ENCODE assay signal across 14 cellular contexts in genomic region chr18:3721771-3722661, GRCh38.
DNase-seq lines count a peak whose midpoint lies in the region; TF ChIP-seq lines count a peak whose summit lies in the region.
"Had no signal": no experiment of that assay in that cellular context is flagged by ENCODE, and none has a peak within 500 bp of the region (broad histone marks: within the 10 kb centered on the region; RNA-seq: fewer than 3 reads in every experiment).

No MANE protein-coding gene starts in this region.

- 89 to 100% methylated on average over 1 to 7 of the region's 7 CpGs for WGBS in endodermal cell (ENCODE audit: insufficient coverage in 1 of 2, insufficient read length in 1 of 2), 2 experiments
- 63 to 88% (median 86%) methylated on average over 7 of the region's 7 CpGs for WGBS in ovary, 3 donors

- H3K27ac ChIP-seq in endodermal cell (ENCODE audit: low read depth, low read length) (peak overlapping the region; percentile 1), neural progenitor cell (no peak overlapping the region), ovary (no peak overlapping the region)

- no peaks in the 10 kb centered on the region for H3K27me3 Mint-ChIP-seq in endodermal cell (ENCODE audit: insufficient read depth)
- no peaks in the 10 kb centered on the region for H3K27me3 Mint-ChIP-seq in neural progenitor cell (ENCODE audit: insufficient read depth, low read depth)
- H3K27me3 Mint-ChIP-seq: activated B cell treated with CpG ODN at 0.5 μM for 24 hours had no signal

- H3K79me2 ChIP-seq in neural progenitor cell (ENCODE audit: low read depth), result no peaks in the 10 kb centered on the region

- peaks cover 28% of the 10 kb centered on the region for H3K4me1 Mint-ChIP-seq in endodermal cell
- peaks cover 17% of the 10 kb centered on the region for H3K4me1 Mint-ChIP-seq in neural progenitor cell

- TF ChIP-seq CTCF in endodermal cell (conservative IDR thresholded peaks at IDR 0.05), result no peak
- no peak for TF ChIP-seq CTCF in retinal pigment epithelial cell (conservative IDR thresholded peaks at IDR 0.05; ENCODE audit: low read depth, low read length)
- TF ChIP-seq CTCF in neural progenitor cell (IDR thresholded peaks at IDR 0.05), result no peak
- TF ChIP-seq CTCF in GM10248 (IDR thresholded peaks at IDR 0.05; ENCODE audit: control extremely low read depth, extremely low read depth, low read depth, missing control alignments), result no peak
- no peak for TF ChIP-seq CTCF in ovary (IDR thresholded peaks at IDR 0.05)

- H3K4me1 ChIP-seq in HAP-1 (peaks cover 21% of the 10 kb centered on the region), endodermal cell (ENCODE audit: control insufficient read depth, insufficient read depth, low read length) (peaks cover 4% of the 10 kb centered on the region), neural progenitor cell (peaks cover 17% of the 10 kb centered on the region), ovary (ENCODE audit: insufficient read depth) (peaks cover 2% of the 10 kb centered on the region)

- DNase-seq in HAP-1 (ENCODE audit: low spot score in 2 of 2) (peak; percentile 64 to 91), NOMO-1 (lab: John Stamatoyannopoulos, UW; ENCODE audit: unreplicated experiment in 2 of 2) (peak; percentile 80 to 95), endodermal cell (no peak), retinal pigment epithelial cell (ENCODE audit: low read depth) (peak; percentile 90), neural progenitor cell (ENCODE audit: low spot score) (no peak), GM10248 (ENCODE audit: extremely low spot score) (no peak), NCI-H345 (lab: John Stamatoyannopoulos, UW) (no peak), ovary (no peak)
- DNase-seq: activated B cell treated with CpG ODN at 0.5 μM for 24 hours; activated T-cell treated with anti-CD3 and anti-CD28 coated beads, Interleukin-2, amount 50 U/mL, for 48 hours; DMS153; NCI-H1930; nucleus accumbens; stimulated activated naive CD4-positive, alpha-beta T cell treated with Interleukin-2 at 50 U/mL for 16 hours had no signal

- intact Hi-C loops in ovary (cut with DNase I), result no loop called here

- H2AFZ ChIP-seq in neural progenitor cell (replicated peaks), result no peak overlapping the region

- H3K4me2 ChIP-seq in neural progenitor cell, result no peak overlapping the region

- H3K36me3 ChIP-seq in HAP-1 (replicated peaks), result no peaks in the 10 kb centered on the region
- H3K36me3 ChIP-seq in endodermal cell (ENCODE audit: control insufficient read depth, insufficient read depth, low read length), result no peaks in the 10 kb centered on the region
- H3K36me3 ChIP-seq in neural progenitor cell, result no peaks in the 10 kb centered on the region
- no peaks in the 10 kb centered on the region for H3K36me3 ChIP-seq in ovary

- H3K9me3 Mint-ChIP-seq in endodermal cell, result no peaks in the 10 kb centered on the region
- H3K9me3 Mint-ChIP-seq in neural progenitor cell, result no peaks in the 10 kb centered on the region
- H3K9me3 Mint-ChIP-seq: activated B cell treated with CpG ODN at 0.5 μM for 24 hours had no signal

- POLR2A ChIA-PET in GM10248 (lab: Yijun Ruan, JAX), result interaction anchor here (0.6 kb wide), 1 partner anchor 264 kb away, joined by 3 read pairs; no protein-coding TSS in a partner anchor

- H3K27ac Mint-ChIP-seq in endodermal cell (peak overlapping the region; percentile 59), neural progenitor cell (no peak overlapping the region)
- H3K27ac Mint-ChIP-seq: activated B cell treated with CpG ODN at 0.5 μM for 24 hours had no signal

- H3K4me3 Mint-ChIP-seq in endodermal cell (no peak overlapping the region), neural progenitor cell (no peak overlapping the region)
- H3K4me3 Mint-ChIP-seq: activated B cell treated with CpG ODN at 0.5 μM for 24 hours had no signal

- no peaks in the 10 kb centered on the region for H3F3A ChIP-seq in neural progenitor cell (ENCODE audit: low read depth)

- H3K4me3 ChIP-seq in HAP-1 (no peak overlapping the region), endodermal cell (ENCODE audit: low read length) (no peak overlapping the region), retinal pigment epithelial cell (ENCODE audit: low read length) (no peak overlapping the region), neural progenitor cell (no peak overlapping the region), ovary (no peak overlapping the region)

- in situ Hi-C loops in HAP-1 (cut with MboI; ENCODE audit: low sequenced_read_pairs), result loop anchor here (25.0 kb wide), 1 partner anchor 1340 kb away; no protein-coding TSS in a partner anchor

- H3K9me3 ChIP-seq in HAP-1 (no peaks in the 10 kb centered on the region), endodermal cell (ENCODE audit: control insufficient read depth, low read length) (no peaks in the 10 kb centered on the region), neural progenitor cell (ENCODE audit: low read depth) (no peaks in the 10 kb centered on the region), ovary (no peaks in the 10 kb centered on the region)

- no peak for TF ChIP-seq EP300 in ovary (IDR thresholded peaks at IDR 0.05)

- CTCF ChIA-PET in GM10248 (lab: Yijun Ruan, JAX), result no interaction called here

- H3K36me3 Mint-ChIP-seq in endodermal cell (ENCODE audit: low read depth) (no peaks in the 10 kb centered on the region), neural progenitor cell (peaks cover 2% of the 10 kb centered on the region)

- TF ChIP-seq POLR2A in ovary (IDR thresholded peaks at IDR 0.05), result no peak

- H3K27me3 ChIP-seq in HAP-1 (ENCODE audit: low read depth) (no peaks in the 10 kb centered on the region), endodermal cell (ENCODE audit: control insufficient read depth, insufficient read depth, low read length, poor library complexity, severe bottlenecking) (no peaks in the 10 kb centered on the region), neural progenitor cell (no peaks in the 10 kb centered on the region), ovary (no peaks in the 10 kb centered on the region)

- H3K9ac ChIP-seq in endodermal cell (ENCODE audit: extremely low read depth, low read length, poor library complexity, severe bottlenecking), result no peak overlapping the region
- H3K9ac ChIP-seq in neural progenitor cell, result no peak overlapping the region

- no peaks in the 10 kb centered on the region for H4K20me1 ChIP-seq in neural progenitor cell (ENCODE audit: low read depth)

Comparison
In these comparisons a context has a peak if more than half of its experiments do, and no peak if none do; other contexts are left out.
1. DNase-seq: peak in HAP-1 (2 of 2), NOMO-1 (2 of 2) and retinal pigment epithelial cell (single experiment); none in endodermal cell (single experiment), neural progenitor cell (single experiment), GM10248 (single experiment), NCI-H345 (single experiment) and ovary (0 of 5).